ENCODE assay signal across 6 cellular contexts in the genomic region with DNA sequence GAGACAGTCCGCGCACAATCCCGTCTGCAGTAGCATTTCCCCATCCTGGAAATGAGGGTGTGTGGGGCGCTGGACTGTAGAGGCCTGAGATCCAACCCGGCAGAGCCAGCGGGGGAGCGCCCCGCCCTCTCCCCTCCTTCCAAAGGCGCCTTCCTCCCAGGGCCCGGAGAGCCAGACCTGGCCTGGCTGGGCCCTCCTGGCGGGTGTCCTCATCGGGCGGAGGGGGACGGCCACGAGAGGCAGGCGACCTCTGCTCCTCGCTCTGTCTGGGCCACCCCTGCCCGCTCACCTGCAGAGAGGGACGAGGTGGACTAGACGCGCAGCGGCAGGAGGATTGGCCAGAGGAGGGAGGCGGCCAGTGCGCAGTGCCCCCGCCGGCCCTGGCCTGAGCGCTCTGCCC. TPM values are rescaled to one million over a fixed set of nuclear protein-coding genes. Genes with fewer than 3 reads are reported as not detected.
"Had no signal": no experiment of that assay in that cellular context is flagged by ENCODE, and none has a peak within 500 bp of the region (broad histone marks: within the 10 kb centered on the region; RNA-seq: fewer than 3 reads in every experiment).

No MANE protein-coding gene starts in this region.

RNA-seq across cellular contexts. Expression of a gene that starts 28.5 kb away (rescaled TPM):
- total RNA-seq: GM23248, H1, H4, H7, H9, HFFc6 had no signal
- polyA plus RNA-seq: GM23248 had no signal

RNA-seq across cellular contexts. Expression of a gene that starts 40.3 kb away (rescaled TPM):
- total RNA-seq: GM23248, HFFc6 had no signal
- polyA plus RNA-seq: GM23248 had no signal

RNA-seq across cellular contexts. Expression of a gene that starts 49.9 kb away (rescaled TPM):
- total RNA-seq: GM23248, H1, HFFc6 had no signal
- polyA plus RNA-seq: GM23248 had no signal
